In genomic region chr11:65524010-65524746, GRCh38 we compare ENCODE assay signal across 6 cellular contexts. TPM values are rescaled to one million over a fixed set of nuclear protein-coding genes. Genes with fewer than 3 reads are reported as not detected.
DNase-seq lines count a peak whose midpoint lies in the region; ATAC-seq lines count a peak whose summit lies in the region.

No MANE protein-coding gene starts in this region.

- H3K27ac Mint-ChIP-seq in dendritic cell treated with granulocyte-macrophage colony-stimulating factor and Interleukin-4, amounts not matched to agents 40 ng/mL and 50 ng/mL, for 4 days: peak overlapping the region; percentile 64

- H3K9me3 ChIP-seq in Karpas-422 (ENCODE audit: low read length): no peaks in the 10 kb centered on the region

- H3K79me2 ChIP-seq in Karpas-422 (ENCODE audit: low read length): peaks cover 22% of the 10 kb centered on the region

- peak overlapping the region; percentile 69 for H3K4me2 ChIP-seq in Karpas-422 (ENCODE audit: low read depth, low read length, poor library complexity, severe bottlenecking)

- H3K27me3 Mint-ChIP-seq in dendritic cell treated with granulocyte-macrophage colony-stimulating factor and Interleukin-4, amounts not matched to agents 40 ng/mL and 50 ng/mL, for 4 days: no peaks in the 10 kb centered on the region

- no peaks in the 10 kb centered on the region for H3K9me2 ChIP-seq in Karpas-422 (replicated peaks; ENCODE audit: insufficient read depth, low read length)

- peak overlapping the region; percentile 53; the same call in 1 of the 2 replicates for H3K9ac ChIP-seq in Karpas-422 (ENCODE audit: low read length)

- 0 out of 2 replicates have a peak, but pooled peaks cover 6% of the 10 kb centered on the region for H4K20me1 ChIP-seq in Karpas-422 (ENCODE audit: insufficient read depth, low read depth, low read length)

- H3K27me3 ChIP-seq in Karpas-422 (ENCODE audit: low read length): no peaks in the 10 kb centered on the region

- H2AFZ ChIP-seq in Karpas-422 (ENCODE audit: low read length): 0 out of 2 replicates have a peak overlapping the region, but pooled peaks have one; percentile 56

- H3K27ac ChIP-seq in Karpas-422 (ENCODE audit: low read length): no peak overlapping the region

- intact Hi-C loops in dendritic cell treated with granulocyte-macrophage colony-stimulating factor and Interleukin-4, amounts not matched to agents 40 ng/mL and 50 ng/mL, for 4 days (cut with micrococcal nuclease): no loop called here
- intact Hi-C loops in posterior vena cava (cut with DNase I): no loop called here

- no peak for DNase-seq in Karpas-422
- DNase-seq in posterior vena cava (ENCODE audit: low spot score): peak; percentile 86
- DNase-seq in NAMALWA (ENCODE audit: low spot score): no peak
- DNase-seq in effector CD4-positive, alpha-beta T cell: no peak

- peaks cover 41% of the 10 kb centered on the region for H3K36me3 Mint-ChIP-seq in dendritic cell treated with granulocyte-macrophage colony-stimulating factor and Interleukin-4, amounts not matched to agents 40 ng/mL and 50 ng/mL, for 4 days (ENCODE audit: low read depth)

- H3K4me1 ChIP-seq in Karpas-422 (ENCODE audit: low read length): peaks cover 24% of the 10 kb centered on the region

- no peak for ATAC-seq in HG02571 (IDR thresholded peaks at IDR 0.05; ENCODE audit: unreplicated experiment)

- H3K4me3 Mint-ChIP-seq in dendritic cell treated with granulocyte-macrophage colony-stimulating factor and Interleukin-4, amounts not matched to agents 40 ng/mL and 50 ng/mL, for 4 days: peak overlapping the region; percentile 37

- H3K4me1 Mint-ChIP-seq in dendritic cell treated with granulocyte-macrophage colony-stimulating factor and Interleukin-4, amounts not matched to agents 40 ng/mL and 50 ng/mL, for 4 days (ENCODE audit: low read depth): peaks cover 52% of the 10 kb centered on the region

- peak overlapping the region; percentile 55; the same call in 1 of the 2 replicates for H3K4me3 ChIP-seq in Karpas-422 (ENCODE audit: low read length)

- H3K36me3 ChIP-seq in Karpas-422 (ENCODE audit: insufficient read depth, low read length): peaks cover 7% of the 10 kb centered on the region; the same call in 1 of the 2 replicates

- H3K9me3 Mint-ChIP-seq in dendritic cell treated with granulocyte-macrophage colony-stimulating factor and Interleukin-4, amounts not matched to agents 40 ng/mL and 50 ng/mL, for 4 days: no peaks in the 10 kb centered on the region

RNA-seq across cellular contexts. Expression of gene SCYL1, which starts 0.7 kb away (rescaled TPM):
- 39.1 and 79.0 TPM in 2 replicates for total RNA-seq in Karpas-422 (2014; rRNA removed; shearing (Covaris generic); ENCODE audit: low replicate concordance)
- 10 to 100 TPM; 66.3 to 74.3 TPM for total RNA-seq in posterior vena cava

RNA-seq across cellular contexts. Expression of gene MALAT1, which starts 25.3 kb away (rescaled TPM):
- total RNA-seq in Karpas-422 (2014; rRNA removed; shearing (Covaris generic); ENCODE audit: low replicate concordance): 3,783 and 4,167 TPM in 2 replicates
- 1,000 to 10,000 TPM; 9,235 to 9,828 TPM for total RNA-seq in posterior vena cava

RNA-seq across cellular contexts. Expression of gene LTBP3, which starts 34.0 kb away (rescaled TPM):
- total RNA-seq in Karpas-422 (2014; rRNA removed; shearing (Covaris generic); ENCODE audit: low replicate concordance): 1.3 and 6.8 TPM in 2 replicates
- total RNA-seq in posterior vena cava: 100 to 1,000 TPM; 127 to 196 TPM

RNA-seq across cellular contexts. Expression of gene ZNRD2, which starts 46.1 kb away (rescaled TPM):
- total RNA-seq in Karpas-422 (2014; rRNA removed; shearing (Covaris generic); ENCODE audit: low replicate concordance): 31.7 and 49.4 TPM in 2 replicates
- 10 to 100 TPM; 29.2 to 29.5 TPM for total RNA-seq in posterior vena cava

RNA-seq across cellular contexts. Expression of gene FAM89B, which starts 48.2 kb away (rescaled TPM):
- 14.2 and 21.9 TPM in 2 replicates for total RNA-seq in Karpas-422 (2014; rRNA removed; shearing (Covaris generic); ENCODE audit: low replicate concordance)
- total RNA-seq in posterior vena cava: 10 to 100 TPM; 43.3 to 53.0 TPM

Comparison
In these comparisons a context has a peak if more than half of its experiments do, and no peak if none do; other contexts are left out.
1. RNA of gene LTBP3, which starts 34.0 kb away (total RNA-seq): 127 to 196 TPM in posterior vena cava; 1.3 to 6.8 TPM in Karpas-422; every median in the first group is over 10 times any median in the second.